In the genomic region with DNA sequence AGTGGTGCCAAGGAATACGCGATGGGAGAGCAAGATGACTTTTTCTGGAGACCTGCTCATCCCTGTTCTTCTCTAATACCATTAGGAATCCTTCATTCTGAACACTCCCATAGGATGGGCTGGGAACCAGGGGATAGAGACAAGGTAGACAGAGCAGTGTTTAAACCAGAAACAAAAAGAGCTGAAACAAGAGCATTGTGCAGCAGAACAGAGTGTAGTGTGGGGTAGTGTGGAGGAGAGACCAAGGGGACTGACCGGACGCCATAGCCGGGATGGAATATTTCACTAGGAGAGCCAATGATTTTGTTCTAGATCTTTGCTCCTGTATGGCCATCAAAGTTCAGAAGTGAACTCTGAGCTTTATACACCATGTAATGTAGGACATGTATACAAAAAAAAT, we compare ENCODE assay signal across 1 cellular context.
TF ChIP-seq lines count a peak whose summit lies in the region.

No MANE protein-coding gene starts in this region.

TF ChIP-seq in A549, 52 proteins besides CTCF, POLR2A, EP300 and RAD21 (continued from another document):
- TF ChIP-seq, protein P1, sequence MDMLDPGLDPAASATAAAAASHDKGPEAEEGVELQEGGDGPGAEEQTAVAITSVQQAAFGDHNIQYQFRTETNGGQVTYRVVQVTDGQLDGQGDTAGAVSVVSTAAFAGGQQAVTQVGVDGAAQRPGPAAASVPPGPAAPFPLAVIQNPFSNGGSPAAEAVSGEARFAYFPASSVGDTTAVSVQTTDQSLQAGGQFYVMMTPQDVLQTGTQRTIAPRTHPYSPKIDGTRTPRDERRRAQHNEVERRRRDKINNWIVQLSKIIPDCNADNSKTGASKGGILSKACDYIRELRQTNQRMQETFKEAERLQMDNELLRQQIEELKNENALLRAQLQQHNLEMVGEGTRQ (IDR thresholded peaks at IDR 0.05): no peak
- TF ChIP-seq RCOR1 (IDR thresholded peaks at IDR 0.05; ENCODE audit: low read depth, low read length): no peak
- TF ChIP-seq CEBPB (IDR thresholded peaks at IDR 0.05): no peak
- no peak for TF ChIP-seq ZFP36 (IDR thresholded peaks at IDR 0.05; ENCODE audit: borderline replicate concordance, partially characterized antibody)
- no peak for TF ChIP-seq HOXB5 (CRISPR knock-in tag; IDR thresholded peaks at IDR 0.05)
- TF ChIP-seq HOXB13 (CRISPR knock-in tag; IDR thresholded peaks at IDR 0.05; ENCODE audit: low read depth): no peak
- no peak for TF ChIP-seq CBX2 (IDR thresholded peaks at IDR 0.05; ENCODE audit: borderline replicate concordance, low read depth)
- no peak for TF ChIP-seq ATOH8 (CRISPR knock-in tag; IDR thresholded peaks at IDR 0.05; ENCODE audit: low read depth)
- TF ChIP-seq CBX8 (IDR thresholded peaks at IDR 0.05): no peak
- no peak for TF ChIP-seq KDM1A (IDR thresholded peaks at IDR 0.05; ENCODE audit: low read depth)
- TF ChIP-seq EHMT2 (IDR thresholded peaks at IDR 0.05; ENCODE audit: low read depth): no peak
- TF ChIP-seq BCL3 (IDR thresholded peaks at IDR 0.05): no peak
- TF ChIP-seq CHD2 (IDR thresholded peaks at IDR 0.05; ENCODE audit: low read length, partially characterized antibody): no peak
- TF ChIP-seq RNF2 (IDR thresholded peaks at IDR 0.05; ENCODE audit: borderline replicate concordance, low read depth): no peak
- TF ChIP-seq MYC (IDR thresholded peaks at IDR 0.05; ENCODE audit: borderline replicate concordance, low read length): no peak
- no peak for TF ChIP-seq GATA3 (IDR thresholded peaks at IDR 0.05; ENCODE audit: borderline replicate concordance)
- TF ChIP-seq CHD4 (IDR thresholded peaks at IDR 0.05; ENCODE audit: borderline replicate concordance): no peak
TF ChIP-seq in A549: peak in this region for 0.
